In genomic region chr15:92693922-92694331, GRCh38 we compare ENCODE assay signal across 8 cellular contexts. TPM values are rescaled to one million over a fixed set of nuclear protein-coding genes. Genes with fewer than 3 reads are reported as not detected.
DNase-seq lines count a peak whose midpoint lies in the region; ATAC-seq and TF ChIP-seq lines count a peak whose summit lies in the region.

No MANE protein-coding gene starts in this region.

- POLR2A ChIA-PET in AG04449 (lab: Yijun Ruan, JAX), result no interaction called here
- POLR2A ChIA-PET in PC-3 (lab: Charles Lee; ENCODE audit: unreplicated experiment), result no interaction called here
- POLR2A ChIA-PET in naive thymus-derived CD8-positive, alpha-beta T cell (lab: Charles Lee), result no interaction called here

- no peak overlapping the region for H3K27ac Mint-ChIP-seq in naive thymus-derived CD8-positive, alpha-beta T cell

- CTCF ChIA-PET in AG04449 (lab: Yijun Ruan, JAX) (no interaction called here), PC-3 (lab: Charles Lee) (no interaction called here)

- intact Hi-C loops in PC-3 (cut with micrococcal nuclease), result loop anchor here (1.0 kb wide), 1 partner anchor 21 kb away; no protein-coding TSS in a partner anchor

- ATAC-seq in PC-3 (peak; percentile 54; the same call in 1 of the 2 replicates), HG02973 (IDR thresholded peaks at IDR 0.05; ENCODE audit: unreplicated experiment) (no peak), GM18868 (IDR thresholded peaks at IDR 0.05; ENCODE audit: unreplicated experiment) (no peak)
- no peak for ATAC-seq in naive thymus-derived CD8-positive, alpha-beta T cell

- peaks cover 0 to 5% (median under 1%) of the 10 kb centered on the region in 4 donors for H3K4me1 Mint-ChIP-seq in naive thymus-derived CD8-positive, alpha-beta T cell

- no peak overlapping the region for H3K4me3 Mint-ChIP-seq in naive thymus-derived CD8-positive, alpha-beta T cell

- no peaks in the 10 kb centered on the region for H3K9me3 ChIP-seq in PC-3 (ENCODE audit: low read length)

- no peak overlapping the region for H3K27ac ChIP-seq in PC-3 (ENCODE audit: low read length)

- TF ChIP-seq CTCF in AG04449 (IDR thresholded peaks at IDR 0.05; ENCODE audit: insufficient read depth, low read length, missing control alignments), result peak; percentile 40
- TF ChIP-seq CTCF in GM12872 (IDR thresholded peaks at IDR 0.05; ENCODE audit: insufficient read depth, low read depth, low read length), result 0 out of 3 replicates have a peak, but pooled peaks have one; percentile 29
- peak; percentile 66 for TF ChIP-seq CTCF in PC-3 (conservative IDR thresholded peaks at IDR 0.05; ENCODE audit: low read depth, low read length)

- H3K4me3 ChIP-seq in AG04449 (ENCODE audit: low read depth, low read length) (no peak overlapping the region), PC-3 (ENCODE audit: low read length) (no peak overlapping the region)

- no peaks in the 10 kb centered on the region for H4K20me1 ChIP-seq in PC-3 (ENCODE audit: low read length)

- H3K9ac ChIP-seq in PC-3 (ENCODE audit: low read length), result no peak overlapping the region

- H3K79me2 ChIP-seq in PC-3 (ENCODE audit: low read length), result no peaks in the 10 kb centered on the region

- H3F3A ChIP-seq in PC-3 (ENCODE audit: low read length, unreplicated experiment), result no peaks in the 10 kb centered on the region

- DNase-seq in AG04449 (ENCODE audit: low read depth, low spot score), result no peak
- DNase-seq in PC-3, result peak; percentile 49
- peak; percentile 39 for DNase-seq in foreskin melanocyte
- DNase-seq in naive thymus-derived CD8-positive, alpha-beta T cell, result no peak
- no peak for DNase-seq in T-helper 9 cell

- H3K4me1 ChIP-seq in PC-3 (ENCODE audit: insufficient read depth, low read length), result no peaks in the 10 kb centered on the region

- peaks cover 21% of the 10 kb centered on the region for H3K27me3 ChIP-seq in PC-3 (ENCODE audit: low read length)

- H3K9me3 Mint-ChIP-seq in naive thymus-derived CD8-positive, alpha-beta T cell, result peaks cover 0 to 19% (median 5%) of the 10 kb centered on the region in 9 donors

- BruUV-seq in PC-3 (replicated peaks; lab: Mats Ljungman, UMichigan), result no TSS peak

- peaks cover 0 to 10% (median 2%) of the 10 kb centered on the region in 5 donors for H3K27me3 Mint-ChIP-seq in naive thymus-derived CD8-positive, alpha-beta T cell

- no peaks in the 10 kb centered on the region for H3K9me2 ChIP-seq in PC-3 (replicated peaks; ENCODE audit: low read length)

- no peak overlapping the region for H2AFZ ChIP-seq in PC-3 (ENCODE audit: low read length)

- H3K36me3 ChIP-seq in PC-3 (ENCODE audit: low read depth, low read length), result no peaks in the 10 kb centered on the region

- no peak overlapping the region for H3K4me2 ChIP-seq in PC-3 (ENCODE audit: low read length)

- H3K36me3 Mint-ChIP-seq in naive thymus-derived CD8-positive, alpha-beta T cell, result peaks cover 6 to 21% (median 10%) of the 10 kb centered on the region in 3 donors

RNA-seq across cellular contexts. Expression of gene FAM174B, which starts 38.4 kb away (rescaled TPM):
- 9.6 and 14.2 TPM in 2 replicates for total RNA-seq in PC-3 (2014; rRNA removed)
- 10 to 100 TPM in 1 of 2 experiments, 1 to 10 TPM in 1; 9.2 to 10.9 TPM for total RNA-seq in naive thymus-derived CD8-positive, alpha-beta T cell
- polyA plus RNA-seq in naive thymus-derived CD8-positive, alpha-beta T cell, result 1 to 10 TPM; 3.5 to 6.0 (median 5.9) TPM

Comparison
In these comparisons a context has a peak if more than half of its experiments do, and no peak if none do; other contexts are left out.
1. DNase-seq: peak in PC-3 (single experiment) and foreskin melanocyte (single experiment); none in AG04449 (single experiment), naive thymus-derived CD8-positive, alpha-beta T cell (0 of 10) and T-helper 9 cell (single experiment).
2. Peak in every context shown above with its lines, with median percentiles within 50 percentile points of each other: CTCF ChIP-seq.